Comparison of ENCODE assay signal across 8 cellular contexts in the genomic region with DNA sequence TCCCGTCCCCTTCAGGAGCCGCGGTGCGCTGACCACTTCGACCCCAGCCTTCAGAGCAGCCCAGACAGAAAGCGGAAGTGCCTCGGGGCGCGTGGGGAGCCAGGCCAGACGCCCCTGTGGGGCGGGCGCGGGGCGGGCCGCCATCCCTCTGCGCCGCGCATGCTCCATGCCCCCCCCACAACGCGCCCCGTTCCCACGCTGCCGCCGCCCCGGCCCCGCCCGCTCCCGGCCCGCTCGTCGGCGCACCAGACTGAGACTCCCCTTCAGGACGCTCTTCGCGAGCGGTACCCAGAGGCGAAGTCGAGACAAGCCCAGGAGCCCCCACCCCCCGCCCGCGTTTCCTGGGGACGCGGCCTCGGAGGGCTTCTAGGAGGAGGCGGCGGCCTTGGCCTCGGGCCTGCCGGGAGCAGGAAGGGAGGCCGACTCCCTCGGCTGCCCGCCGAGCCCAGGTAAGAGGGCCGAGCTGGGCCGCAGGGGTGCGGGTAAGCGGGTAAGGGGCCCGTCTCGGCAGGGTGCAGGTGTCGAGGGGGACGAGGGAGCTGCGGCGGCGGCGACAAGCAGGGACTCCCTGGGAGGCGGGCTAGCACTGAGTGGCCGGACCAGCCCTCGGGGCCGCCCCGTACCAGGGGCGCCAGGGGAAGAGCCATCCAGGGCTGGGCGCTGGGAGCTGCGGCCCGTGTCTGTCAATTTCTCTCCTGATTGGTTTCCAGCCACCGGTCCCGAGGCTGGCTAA. TPM values are rescaled to one million over a fixed set of nuclear protein-coding genes. Genes with fewer than 3 reads are reported as not detected.
DNase-seq lines count a peak whose midpoint lies in the region; ATAC-seq and TF ChIP-seq lines count a peak whose summit lies in the region.

A gene with protein sequence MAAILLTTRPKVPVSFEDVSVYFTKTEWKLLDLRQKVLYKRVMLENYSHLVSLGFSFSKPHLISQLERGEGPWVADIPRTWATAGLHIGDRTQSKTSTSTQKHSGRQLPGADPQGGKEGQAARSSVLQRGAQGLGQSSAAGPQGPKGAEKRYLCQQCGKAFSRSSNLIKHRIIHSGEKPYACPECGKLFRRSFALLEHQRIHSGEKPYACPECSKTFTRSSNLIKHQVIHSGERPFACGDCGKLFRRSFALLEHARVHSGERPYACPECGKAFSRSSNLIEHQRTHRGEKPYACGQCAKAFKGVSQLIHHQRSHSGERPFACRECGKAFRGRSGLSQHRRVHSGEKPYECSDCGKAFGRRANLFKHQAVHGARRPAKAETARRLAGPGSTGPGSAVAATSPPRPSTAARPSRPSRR (plus strand): TSS at position 218 of the 733 bp plus-strand sequence. CDS start 6,851 bp downstream, outside the sequence.

- peaks cover 9% of the 10 kb centered on the region for H3K4me1 Mint-ChIP-seq in activated T-cell treated with anti-CD3 and anti-CD28 coated beads, Interleukin-2, amount 50 U/mL, for 4 hours (ENCODE audit: low read depth)
- H3K4me1 Mint-ChIP-seq in glutamatergic neuron (ENCODE audit: low read depth, unreplicated experiment) = no peaks in the 10 kb centered on the region

- no peak within 1 kb of the TSS for H3K9ac ChIP-seq in HUES6 (ENCODE audit: low read length)

- no peak within 1 kb of the TSS for H3K27ac Mint-ChIP-seq in glutamatergic neuron (ENCODE audit: unreplicated experiment)

- peak; percentile 76 to 89 for ATAC-seq in activated T-cell treated with anti-CD3 and anti-CD28 coated beads, Interleukin-2, amount 50 U/mL, for 4 hours
- ATAC-seq in HG03520 (IDR thresholded peaks at IDR 0.05; ENCODE audit: unreplicated experiment) = no peak

- no peak for TF ChIP-seq POLR2A in sigmoid colon (IDR thresholded peaks at IDR 0.05)

- DNase-seq in DMS53 (lab: John Stamatoyannopoulos, UW) (peak; percentile 19), DMS53 treated with DMSO at 0.1 percent for 48 hours (lab: John Stamatoyannopoulos, UW; ENCODE audit: unreplicated experiment) (no peak), glutamatergic neuron (no peak), sigmoid colon (no peak)
- DNase-seq in activated T-cell treated with anti-CD3 and anti-CD28 coated beads, Interleukin-2, amount 50 U/mL, for 4 hours = peak; percentile 35
- DNase-seq in effector CD4-positive, alpha-beta T cell = no peak

- no peaks in the 10 kb centered on the region for H3K27me3 Mint-ChIP-seq in activated T-cell treated with anti-CD3 and anti-CD28 coated beads, Interleukin-2, amount 50 U/mL, for 4 hours (ENCODE audit: low read depth)
- peaks cover 2% of the 10 kb centered on the region for H3K27me3 Mint-ChIP-seq in glutamatergic neuron (ENCODE audit: unreplicated experiment)

- no peak within 1 kb of the TSS for H3K27ac ChIP-seq in HUES6 (ENCODE audit: low read depth, low read length)
- peak within 1 kb of the TSS; percentile 9 to 50 (median 22) for H3K27ac ChIP-seq in sigmoid colon

- TF ChIP-seq EP300 in sigmoid colon (IDR thresholded peaks at IDR 0.05) = no peak

- peaks cover 22% of the 10 kb centered on the region; the same call in 1 of the 2 replicates for H3K9me3 ChIP-seq in HUES6 (ENCODE audit: control insufficient read depth, insufficient read depth, low read depth, low read length)
- H3K9me3 ChIP-seq in sigmoid colon = no peaks in the 10 kb centered on the region

- TF ChIP-seq CTCF in glutamatergic neuron (IDR thresholded peaks at IDR 0.05; ENCODE audit: partially characterized antibody, unreplicated experiment) = no peak
- TF ChIP-seq CTCF in sigmoid colon (IDR thresholded peaks at IDR 0.05) = no peak

- H3K4me3 Mint-ChIP-seq in activated T-cell treated with anti-CD3 and anti-CD28 coated beads, Interleukin-2, amount 50 U/mL, for 4 hours = peak within 1 kb of the TSS; percentile 72
- H3K4me3 Mint-ChIP-seq in glutamatergic neuron (ENCODE audit: unreplicated experiment) = peak within 1 kb of the TSS; percentile 52

- H3K36me3 ChIP-seq in HUES6 (ENCODE audit: control insufficient read depth, insufficient read depth, low read length) = no peaks in the 10 kb centered on the region
- H3K36me3 ChIP-seq in sigmoid colon = no peaks in the 10 kb centered on the region

- intact Hi-C loops in sigmoid colon (cut with DNase I) = no loop called here

- H3K9me3 Mint-ChIP-seq in activated T-cell treated with anti-CD3 and anti-CD28 coated beads, Interleukin-2, amount 50 U/mL, for 4 hours = no peaks in the 10 kb centered on the region
- H3K9me3 Mint-ChIP-seq in glutamatergic neuron (ENCODE audit: unreplicated experiment) = peaks cover 1% of the 10 kb centered on the region

- no peaks in the 10 kb centered on the region for H3K4me1 ChIP-seq in HUES6 (ENCODE audit: control insufficient read depth, insufficient read depth, low read length)
- H3K4me1 ChIP-seq in sigmoid colon = peaks cover 0 to 14% (median 5%) of the 10 kb centered on the region in 4 donors

- H3K27me3 ChIP-seq in HUES6 (ENCODE audit: control insufficient read depth, insufficient read depth, low read length) = peaks cover 48% of the 10 kb centered on the region
- no peaks in the 10 kb centered on the region for H3K27me3 ChIP-seq in sigmoid colon

- H3K4me3 ChIP-seq in HUES6 (ENCODE audit: low read depth, low read length) (peak within 1 kb of the TSS; percentile 50), sigmoid colon (peak within 1 kb of the TSS; percentile 43 to 60 (median 52))

- WGBS in sigmoid colon, 2 donors = 1% methylated on average over 75 of the region's 75 CpGs

- no peaks in the 10 kb centered on the region for H3K36me3 Mint-ChIP-seq in activated T-cell treated with anti-CD3 and anti-CD28 coated beads, Interleukin-2, amount 50 U/mL, for 4 hours (ENCODE audit: insufficient read depth)
- no peaks in the 10 kb centered on the region for H3K36me3 Mint-ChIP-seq in glutamatergic neuron (ENCODE audit: unreplicated experiment)

RNA-seq across cellular contexts. Expression of the gene that starts here (rescaled TPM):
- 1 to 10 TPM; 1.1 to 1.5 (median 1.5) TPM for total RNA-seq in activated T-cell treated with anti-CD3 and anti-CD28 coated beads, Interleukin-2, amount 50 U/mL, for 4 hours
- 0.07 TPM for total RNA-seq in glutamatergic neuron (ENCODE audit: unreplicated experiment)
- total RNA-seq in sigmoid colon = 1 to 10 TPM in 3 of 4 donors, under 1 TPM in 1; 0.71 to 2.2 (median 2.0) TPM
- under 1 TPM in 1 of 3 donors, not detected in 2; 0.35 TPM for polyA plus RNA-seq in sigmoid colon

Comparison
In these comparisons a context has a peak if more than half of its experiments do, and no peak if none do; other contexts are left out.
1. DNase-seq: peak in DMS53 (single experiment) and activated T-cell treated with anti-CD3 and anti-CD28 coated beads, Interleukin-2, amount 50 U/mL, for 4 hours (single experiment); none in DMS53 treated with DMSO at 0.1 percent for 48 hours (single experiment), glutamatergic neuron (single experiment), sigmoid colon (single experiment) and effector CD4-positive, alpha-beta T cell (single experiment).